Comparison of ENCODE assay signal across 2 cellular contexts in the genomic region with DNA sequence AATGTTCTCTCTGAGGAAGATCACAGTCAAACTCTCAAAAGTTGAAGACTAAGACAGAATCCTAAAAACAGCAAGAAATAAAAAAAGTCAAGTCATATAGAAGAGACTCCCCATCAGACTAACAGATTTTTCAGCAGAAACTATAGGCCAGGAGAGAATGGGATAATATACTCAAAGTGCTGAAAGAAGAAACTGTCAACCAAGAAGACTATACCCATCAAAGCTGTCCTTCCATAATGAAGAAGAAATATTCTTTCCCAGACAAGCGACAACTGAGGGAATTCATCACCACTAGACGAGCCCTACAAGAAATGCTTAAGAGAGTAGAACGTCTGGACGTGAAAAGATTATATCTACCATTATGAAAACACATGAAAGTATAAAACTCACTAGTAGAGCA.
A peak's percentile ranks its signal among the peaks of the same experiment; 100 is the strongest.
TF ChIP-seq lines count a peak whose summit lies in the region.

No MANE protein-coding gene starts in this region.

TF ChIP-seq in HEK293, 187 proteins besides CTCF, POLR2A, EP300 and RAD21:
- TF ChIP-seq SETDB1 (IDR thresholded peaks at IDR 0.05; ENCODE audit: insufficient read length, low read length): peak; percentile 79
- TF ChIP-seq, protein P1, sequence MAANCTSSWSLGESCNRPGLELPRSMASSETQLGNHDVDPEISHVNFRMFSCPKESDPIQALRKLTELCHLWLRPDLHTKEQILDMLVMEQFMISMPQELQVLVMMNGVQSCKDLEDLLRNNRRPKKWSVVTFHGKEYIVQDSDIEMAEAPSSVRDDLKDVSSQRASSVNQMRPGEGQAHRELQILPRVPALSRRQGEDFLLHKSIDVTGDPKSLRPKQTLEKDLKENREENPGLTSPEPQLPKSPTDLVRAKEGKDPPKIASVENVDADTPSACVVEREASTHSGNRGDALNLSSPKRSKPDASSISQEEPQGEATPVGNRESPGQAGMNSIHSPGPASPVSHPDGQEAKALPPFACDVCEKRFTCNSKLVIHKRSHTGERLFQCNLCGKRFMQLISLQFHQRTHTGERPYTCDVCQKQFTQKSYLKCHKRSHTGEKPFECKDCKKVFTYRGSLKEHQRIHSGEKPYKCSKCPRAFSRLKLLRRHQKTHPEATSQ (tag by site-specific recombination; IDR thresholded peaks at IDR 0.05): no peak

TF ChIP-seq in GM12878, 131 proteins besides CTCF, POLR2A, EP300 and RAD21:
- TF ChIP-seq TARDBP (IDR thresholded peaks at IDR 0.05; ENCODE audit: borderline replicate concordance): no peak
- TF ChIP-seq CBX3 (IDR thresholded peaks at IDR 0.05; ENCODE audit: borderline replicate concordance, low read depth): 0 out of 2 replicates have a peak, but pooled peaks have one; percentile 59
- peak; percentile 96 for TF ChIP-seq CBX5 (IDR thresholded peaks at IDR 0.05; ENCODE audit: low read depth)
TF ChIP-seq in GM12878: peak in this region for 2.
